In the genomic region with DNA sequence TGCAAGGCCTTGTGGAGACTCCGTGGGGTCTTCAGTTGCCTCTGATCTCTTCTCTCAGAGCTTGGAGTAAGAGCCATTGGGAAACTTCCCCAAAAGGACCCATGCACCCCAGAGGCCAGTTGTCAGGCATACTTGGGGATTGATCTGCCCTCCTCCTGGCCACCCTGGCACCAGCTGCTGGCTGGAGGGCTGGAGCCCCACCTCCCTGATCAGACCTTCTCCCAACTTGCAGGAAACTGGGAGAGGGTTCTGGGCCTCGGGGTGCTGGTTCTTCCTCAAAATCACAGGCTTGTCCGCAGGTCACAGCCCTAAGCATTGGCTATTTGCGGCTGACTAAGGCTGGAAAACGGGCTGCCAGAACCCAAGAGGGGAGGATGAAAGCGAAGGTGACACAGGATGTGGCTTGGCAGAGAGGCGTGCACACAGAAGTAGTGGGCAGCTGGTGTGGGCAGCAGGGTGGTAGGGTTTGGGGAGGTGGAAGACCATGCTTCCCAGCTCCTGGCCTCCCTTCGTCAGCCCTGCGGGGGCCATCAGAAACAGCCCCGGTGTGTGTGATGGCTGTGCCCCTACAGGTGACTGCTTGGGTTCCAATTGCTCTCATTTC, we compare ENCODE assay signal across 1 cellular context.
TF ChIP-seq lines count a peak whose summit lies in the region.

No MANE protein-coding gene starts in this region.

TF ChIP-seq in H1, 55 proteins besides CTCF, POLR2A, EP300 and RAD21:
- TF ChIP-seq CHD1 (IDR thresholded peaks at IDR 0.05; ENCODE audit: low read depth, low read length), result no peak
- no peak for TF ChIP-seq SIX5 (IDR thresholded peaks at IDR 0.05; ENCODE audit: low read depth, low read length)
- TF ChIP-seq RBBP5 (IDR thresholded peaks at IDR 0.05; ENCODE audit: borderline replicate concordance, low read depth, low read length), result no peak
- no peak for TF ChIP-seq CBX5 (IDR thresholded peaks at IDR 0.05; ENCODE audit: low read depth, low read length)
- TF ChIP-seq HDAC6 (IDR thresholded peaks at IDR 0.05; ENCODE audit: low read depth, low read length), result no peak
- no peak for TF ChIP-seq SIN3A (conservative IDR thresholded peaks at IDR 0.05 in 1 of 2, IDR thresholded peaks at IDR 0.05 in 1 of 2; ENCODE audit: low read depth in 1 of 2, low read length in 2 of 2)
- no peak for TF ChIP-seq EZH2 (IDR thresholded peaks at IDR 0.05; ENCODE audit: low read depth, low read length, severe bottlenecking)
- TF ChIP-seq GTF2F1 (IDR thresholded peaks at IDR 0.05; ENCODE audit: borderline replicate concordance, low read depth, low read length), result no peak
- TF ChIP-seq, protein P1, sequence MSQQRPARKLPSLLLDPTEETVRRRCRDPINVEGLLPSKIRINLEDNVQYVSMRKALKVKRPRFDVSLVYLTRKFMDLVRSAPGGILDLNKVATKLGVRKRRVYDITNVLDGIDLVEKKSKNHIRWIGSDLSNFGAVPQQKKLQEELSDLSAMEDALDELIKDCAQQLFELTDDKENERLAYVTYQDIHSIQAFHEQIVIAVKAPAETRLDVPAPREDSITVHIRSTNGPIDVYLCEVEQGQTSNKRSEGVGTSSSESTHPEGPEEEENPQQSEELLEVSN (IDR thresholded peaks at IDR 0.05), result no peak
- TF ChIP-seq BCL11A (IDR thresholded peaks at IDR 0.05; ENCODE audit: low read depth in 2 of 2, low read length in 2 of 2), result no peak
- no peak for TF ChIP-seq YY1 (IDR thresholded peaks at IDR 0.05; ENCODE audit: low read depth, low read length)
- TF ChIP-seq, protein P2, sequence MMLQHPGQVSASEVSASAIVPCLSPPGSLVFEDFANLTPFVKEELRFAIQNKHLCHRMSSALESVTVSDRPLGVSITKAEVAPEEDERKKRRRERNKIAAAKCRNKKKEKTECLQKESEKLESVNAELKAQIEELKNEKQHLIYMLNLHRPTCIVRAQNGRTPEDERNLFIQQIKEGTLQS (IDR thresholded peaks at IDR 0.05; ENCODE audit: insufficient read depth, low read depth, low read length), result no peak
- no peak for TF ChIP-seq POLR2AphosphoS5 (IDR thresholded peaks at IDR 0.05; ENCODE audit: low read depth, low read length)
- no peak for TF ChIP-seq KDM1A (IDR thresholded peaks at IDR 0.05; ENCODE audit: borderline replicate concordance, low read length)
- TF ChIP-seq SIRT6 (IDR thresholded peaks at IDR 0.05; ENCODE audit: low read length), result no peak
- TF ChIP-seq JUN (IDR thresholded peaks at IDR 0.05; ENCODE audit: low read depth, low read length), result no peak
- TF ChIP-seq POU5F1 (IDR thresholded peaks at IDR 0.05; ENCODE audit: low read depth, low read length), result no peak
- no peak for TF ChIP-seq CTBP2 (IDR thresholded peaks at IDR 0.05; ENCODE audit: borderline replicate concordance, insufficient read depth, insufficient read length, low read length)
